Comparison of ENCODE assay signal across 12 cellular contexts in the genomic region with DNA sequence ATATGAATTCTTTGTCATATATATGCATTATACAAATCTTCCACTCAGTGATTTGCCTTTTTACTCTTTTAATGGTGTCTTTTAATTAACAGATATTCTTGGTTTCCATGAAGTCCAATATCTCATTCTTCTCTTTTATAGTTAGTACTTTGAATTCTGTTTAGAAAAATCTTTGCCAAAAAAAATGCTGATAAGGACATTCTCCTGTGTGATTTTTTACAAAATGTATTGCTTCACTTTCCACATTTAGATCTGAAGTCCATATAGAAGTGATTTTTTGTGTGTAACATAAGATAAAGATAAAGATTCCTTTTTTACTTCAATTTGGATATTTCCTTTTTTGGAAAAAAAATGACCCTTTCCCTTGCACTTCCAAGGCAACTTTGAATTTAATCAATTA. TPM values are rescaled to one million over a fixed set of nuclear protein-coding genes. Genes with fewer than 3 reads are reported as not detected.
"Had no signal": no experiment of that assay in that cellular context is flagged by ENCODE, and none has a peak within 500 bp of the region (broad histone marks: within the 10 kb centered on the region; RNA-seq: fewer than 3 reads in every experiment).

No MANE protein-coding gene starts in this region.

- H3K4me1 ChIP-seq: HAP-1 had no signal

- H3K36me3 ChIP-seq: HAP-1 had no signal

- H3K27ac ChIP-seq: GM23248 had no signal

- H3K9me3 ChIP-seq: HAP-1 had no signal

- H3K4me3 ChIP-seq: GM23248, GM23338, HAP-1 had no signal

- H3K4me2 ChIP-seq: GM23338 had no signal

- H2AFZ ChIP-seq: GM23248, GM23338 had no signal

- FAIRE-seq: H1, H54 had no signal

- DNase-seq: GM23248, GOT3, H7, H9, HCEC 1CT, HFFc6 had no signal

- ATAC-seq: GM23338, HCT116 had no signal

- H3K9ac ChIP-seq: GM23248 had no signal

RNA-seq across cellular contexts. Expression of a gene that starts 50.3 kb away (rescaled TPM):
- total RNA-seq: GM23248, GM23338, H1, H4, H7, H9, HFFc6 had no signal
- polyA plus RNA-seq: GM23248, GM23338, H1 had no signal
